ENCODE assay signal across 18 cellular contexts in the genomic region with DNA sequence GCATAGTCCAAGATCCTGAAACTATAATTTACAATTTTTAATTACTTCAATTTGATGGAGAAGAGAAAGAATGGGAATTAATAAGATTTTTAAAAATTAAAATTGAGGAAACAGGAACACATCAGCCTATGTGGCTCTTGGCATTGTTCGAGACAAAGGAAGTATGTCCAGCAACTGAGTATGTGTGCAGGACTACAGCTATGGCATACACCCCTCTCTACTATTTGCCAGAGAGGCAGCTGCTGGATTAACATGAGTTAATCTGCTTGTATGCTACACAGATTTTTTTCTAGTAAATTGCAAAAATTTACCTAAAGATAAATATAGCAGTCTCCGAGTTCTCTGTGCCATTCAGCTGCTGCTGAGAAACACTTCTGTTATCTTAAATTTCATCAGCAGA.
DNase-seq lines count a peak whose midpoint lies in the region; ATAC-seq and TF ChIP-seq lines count a peak whose summit lies in the region.
"Had no signal": no experiment of that assay in that cellular context is flagged by ENCODE, and none has a peak within 500 bp of the region (broad histone marks: within the 10 kb centered on the region; RNA-seq: fewer than 3 reads in every experiment).

No MANE protein-coding gene starts in this region.

- no peak for ATAC-seq in GM23338
- peak; percentile 44 for ATAC-seq in left ventricle myocardium superior
- no peak for ATAC-seq in HG03039 (IDR thresholded peaks at IDR 0.05; ENCODE audit: unreplicated experiment)
- no peak for ATAC-seq in esophagus mucosa

- DNase-seq in GM23338 (ENCODE audit: low spot score) = no peak
- DNase-seq in SJCRH30 = peak; percentile 17 to 36
- DNase-seq in left ventricle myocardium superior = no peak
- no peak for DNase-seq in osteocyte (ENCODE audit: extremely low spot score, unreplicated experiment)
- no peak for DNase-seq in esophagus muscularis mucosa (ENCODE audit: extremely low spot score)
- no peak for DNase-seq in GM13977 (ENCODE audit: low spot score)
- DNase-seq: activated CD4-positive, alpha-beta memory T cell treated with anti-CD3 and anti-CD28 coated beads for 36 hours; activated T-cell treated with anti-CD3 and anti-CD28 coated beads, Interleukin-2, amount 50 U/mL, for 48 hours; NCI-H2029 treated with DMSO at 0.1 percent for 48 hours; NCI-H524 treated with DMSO at 0.1 percent for 48 hours; stimulated activated CD4-positive, alpha-beta T cell treated with anti-CD3 and anti-CD28 coated beads, Interleukin-2, amount 100 ng/mL, for 24 hours; SW 1271 had no signal

- TF ChIP-seq EP300 in esophagus muscularis mucosa (IDR thresholded peaks at IDR 0.05) = no peak

- in situ Hi-C loops in GM13977 (cut with MboI; ENCODE audit: low pct_unique_long_range_greater_than_20kb, low sequenced_read_pairs, unreplicated experiment) = no loop called here

- H3K4me1 Mint-ChIP-seq in GM23338 (peaks cover 78% of the 10 kb centered on the region), osteocyte (ENCODE audit: unreplicated experiment) (peaks cover 26% of the 10 kb centered on the region)

- TF ChIP-seq POLR2A in esophagus muscularis mucosa (IDR thresholded peaks at IDR 0.05; ENCODE audit: low read depth) = no peak

- H3K4me3 ChIP-seq in GM23338 (no peak overlapping the region), SJCRH30 (no peak overlapping the region), esophagus muscularis mucosa (no peak overlapping the region)
- H3K4me3 ChIP-seq: HAP-1, lower lobe of right lung, MG63, PC-9 had no signal

- no peak for TF ChIP-seq CTCF in GM23338 (conservative IDR thresholded peaks at IDR 0.05; ENCODE audit: low read depth in 2 of 2)
- TF ChIP-seq CTCF in osteocyte (IDR thresholded peaks at IDR 0.05) = no peak
- TF ChIP-seq CTCF in esophagus muscularis mucosa (IDR thresholded peaks at IDR 0.05) = no peak
- no peak for TF ChIP-seq CTCF in GM13977 (IDR thresholded peaks at IDR 0.05; ENCODE audit: extremely low read depth, insufficient read depth, missing control alignments)

- H3K27ac Mint-ChIP-seq in GM23338 (peak overlapping the region; percentile 89), osteocyte (ENCODE audit: unreplicated experiment) (peak overlapping the region; percentile 72)
- H3K27ac Mint-ChIP-seq: activated CD4-positive, alpha-beta memory T cell treated with anti-CD3 and anti-CD28 coated beads for 36 hours had no signal

- intact Hi-C loops in left ventricle myocardium superior (cut with micrococcal nuclease) = no loop called here
- intact Hi-C loops in esophagus muscularis mucosa (cut with DNase I) = loop anchor here (10.0 kb wide), 1 partner anchor 54 kb away; no protein-coding TSS in a partner anchor

- no peaks in the 10 kb centered on the region for H3F3A ChIP-seq in GM23338 (replicated peaks; ENCODE audit: low read depth)

- H3K36me3 Mint-ChIP-seq in GM23338 (ENCODE audit: low read depth) = peaks cover 11% of the 10 kb centered on the region; the same call in 2 of the 3 replicates
- H3K36me3 Mint-ChIP-seq in osteocyte (ENCODE audit: unreplicated experiment) = peaks cover 16% of the 10 kb centered on the region

- no peaks in the 10 kb centered on the region for H3K9me3 ChIP-seq in SJCRH30 (replicated peaks)
- H3K9me3 ChIP-seq in esophagus muscularis mucosa = no peaks in the 10 kb centered on the region
- H3K9me3 ChIP-seq: HAP-1, lower lobe of right lung, MG63 had no signal

- H3K27me3 ChIP-seq in GM23338 (ENCODE audit: insufficient read depth) = no peaks in the 10 kb centered on the region
- no peaks in the 10 kb centered on the region for H3K27me3 ChIP-seq in SJCRH30
- no peaks in the 10 kb centered on the region for H3K27me3 ChIP-seq in esophagus muscularis mucosa
- H3K27me3 ChIP-seq: MG63 had no signal

- no peaks in the 10 kb centered on the region for H3K9me2 ChIP-seq in GM23338 (ENCODE audit: insufficient read depth)

- H3K27me3 Mint-ChIP-seq in GM23338 (ENCODE audit: insufficient read depth, low read depth, poor library complexity) (peaks cover 6% of the 10 kb centered on the region), osteocyte (ENCODE audit: unreplicated experiment) (no peaks in the 10 kb centered on the region)
- H3K27me3 Mint-ChIP-seq: activated CD4-positive, alpha-beta memory T cell treated with anti-CD3 and anti-CD28 coated beads for 36 hours had no signal

- no peaks in the 10 kb centered on the region for H3K9me3 Mint-ChIP-seq in GM23338
- H3K9me3 Mint-ChIP-seq in osteocyte (ENCODE audit: unreplicated experiment) = no peaks in the 10 kb centered on the region
- H3K9me3 Mint-ChIP-seq: activated CD4-positive, alpha-beta memory T cell treated with anti-CD3 and anti-CD28 coated beads for 36 hours had no signal

- H3K4me2 ChIP-seq in GM23338 = peak overlapping the region; percentile 33
- H3K4me2 ChIP-seq: PC-9 had no signal

- H3K79me2 ChIP-seq in GM23338 (replicated peaks; ENCODE audit: insufficient read depth) = no peaks in the 10 kb centered on the region

- H3K4me1 ChIP-seq in GM23338 (ENCODE audit: insufficient read depth) (peaks cover 62% of the 10 kb centered on the region), SJCRH30 (peaks cover 28% of the 10 kb centered on the region), esophagus muscularis mucosa (peaks cover 22 to 41% (median 36%) of the 10 kb centered on the region in 4 donors)

- WGBS in esophagus muscularis mucosa = 20% methylated on average over 2 of the region's 2 CpGs

- H4K20me1 ChIP-seq in GM23338 (replicated peaks; ENCODE audit: insufficient read depth) = no peaks in the 10 kb centered on the region

- no peaks in the 10 kb centered on the region for H3K36me3 ChIP-seq in GM23338 (ENCODE audit: insufficient read depth)
- H3K36me3 ChIP-seq in SJCRH30 = no peaks in the 10 kb centered on the region
- no peaks in the 10 kb centered on the region for H3K36me3 ChIP-seq in esophagus muscularis mucosa
- H3K36me3 ChIP-seq: HAP-1, lower lobe of right lung, MG63 had no signal

- H2AFZ ChIP-seq in GM23338 = no peak overlapping the region
- H2AFZ ChIP-seq: PC-9 had no signal

- H3K27ac ChIP-seq in GM23338 (ENCODE audit: low read depth) (peak overlapping the region; percentile 88; the same call in 1 of the 2 replicates), SJCRH30 (peak overlapping the region; percentile 18; the same call in 1 of the 2 replicates), esophagus muscularis mucosa (replicated peaks in 1 of 4) (peak overlapping the region in 2 of 4 donors; percentile 26 to 52)
- H3K27ac ChIP-seq: lower lobe of right lung, PC-9 had no signal

- H3K4me3 Mint-ChIP-seq in GM23338 (peak overlapping the region; percentile 46; the same call in 1 of the 3 replicates), osteocyte (ENCODE audit: unreplicated experiment) (no peak overlapping the region)
- H3K4me3 Mint-ChIP-seq: activated CD4-positive, alpha-beta memory T cell treated with anti-CD3 and anti-CD28 coated beads for 36 hours had no signal

TF ChIP-seq in GM23338, 12 proteins besides CTCF, POLR2A, EP300 and RAD21 (continues in another document):
- no peak for TF ChIP-seq POLR2AphosphoS5 (IDR thresholded peaks at IDR 0.05; ENCODE audit: low read depth)
- TF ChIP-seq STAT1 (IDR thresholded peaks at IDR 0.05; ENCODE audit: unreplicated experiment) = no peak
- TF ChIP-seq, protein P1, sequence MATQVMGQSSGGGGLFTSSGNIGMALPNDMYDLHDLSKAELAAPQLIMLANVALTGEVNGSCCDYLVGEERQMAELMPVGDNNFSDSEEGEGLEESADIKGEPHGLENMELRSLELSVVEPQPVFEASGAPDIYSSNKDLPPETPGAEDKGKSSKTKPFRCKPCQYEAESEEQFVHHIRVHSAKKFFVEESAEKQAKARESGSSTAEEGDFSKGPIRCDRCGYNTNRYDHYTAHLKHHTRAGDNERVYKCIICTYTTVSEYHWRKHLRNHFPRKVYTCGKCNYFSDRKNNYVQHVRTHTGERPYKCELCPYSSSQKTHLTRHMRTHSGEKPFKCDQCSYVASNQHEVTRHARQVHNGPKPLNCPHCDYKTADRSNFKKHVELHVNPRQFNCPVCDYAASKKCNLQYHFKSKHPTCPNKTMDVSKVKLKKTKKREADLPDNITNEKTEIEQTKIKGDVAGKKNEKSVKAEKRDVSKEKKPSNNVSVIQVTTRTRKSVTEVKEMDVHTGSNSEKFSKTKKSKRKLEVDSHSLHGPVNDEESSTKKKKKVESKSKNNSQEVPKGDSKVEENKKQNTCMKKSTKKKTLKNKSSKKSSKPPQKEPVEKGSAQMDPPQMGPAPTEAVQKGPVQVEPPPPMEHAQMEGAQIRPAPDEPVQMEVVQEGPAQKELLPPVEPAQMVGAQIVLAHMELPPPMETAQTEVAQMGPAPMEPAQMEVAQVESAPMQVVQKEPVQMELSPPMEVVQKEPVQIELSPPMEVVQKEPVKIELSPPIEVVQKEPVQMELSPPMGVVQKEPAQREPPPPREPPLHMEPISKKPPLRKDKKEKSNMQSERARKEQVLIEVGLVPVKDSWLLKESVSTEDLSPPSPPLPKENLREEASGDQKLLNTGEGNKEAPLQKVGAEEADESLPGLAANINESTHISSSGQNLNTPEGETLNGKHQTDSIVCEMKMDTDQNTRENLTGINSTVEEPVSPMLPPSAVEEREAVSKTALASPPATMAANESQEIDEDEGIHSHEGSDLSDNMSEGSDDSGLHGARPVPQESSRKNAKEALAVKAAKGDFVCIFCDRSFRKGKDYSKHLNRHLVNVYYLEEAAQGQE (IDR thresholded peaks at IDR 0.05; ENCODE audit: unreplicated experiment) = no peak
- TF ChIP-seq ZNF114 (CRISPR knock-in tag; IDR thresholded peaks at IDR 0.05) = no peak
- TF ChIP-seq, protein P2, sequence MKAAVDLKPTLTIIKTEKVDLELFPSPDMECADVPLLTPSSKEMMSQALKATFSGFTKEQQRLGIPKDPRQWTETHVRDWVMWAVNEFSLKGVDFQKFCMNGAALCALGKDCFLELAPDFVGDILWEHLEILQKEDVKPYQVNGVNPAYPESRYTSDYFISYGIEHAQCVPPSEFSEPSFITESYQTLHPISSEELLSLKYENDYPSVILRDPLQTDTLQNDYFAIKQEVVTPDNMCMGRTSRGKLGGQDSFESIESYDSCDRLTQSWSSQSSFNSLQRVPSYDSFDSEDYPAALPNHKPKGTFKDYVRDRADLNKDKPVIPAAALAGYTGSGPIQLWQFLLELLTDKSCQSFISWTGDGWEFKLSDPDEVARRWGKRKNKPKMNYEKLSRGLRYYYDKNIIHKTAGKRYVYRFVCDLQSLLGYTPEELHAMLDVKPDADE (IDR thresholded peaks at IDR 0.05) = no peak
- TF ChIP-seq NANOG (IDR thresholded peaks at IDR 0.05; ENCODE audit: borderline replicate concordance) = no peak
- TF ChIP-seq ZNF331 (CRISPR knock-in tag; IDR thresholded peaks at IDR 0.05; ENCODE audit: low read depth) = no peak
- no peak for TF ChIP-seq CREB1 (CRISPR knock-in tag; IDR thresholded peaks at IDR 0.05; ENCODE audit: low read depth)

Comparison
In these comparisons a context has a peak if more than half of its experiments do, and no peak if none do; other contexts are left out.
1. DNase-seq: peak in SJCRH30 (2 of 2); none in GM23338 (single experiment), left ventricle myocardium superior (single experiment), osteocyte (single experiment), esophagus muscularis mucosa (single experiment) and GM13977 (single experiment).